ENCODE assay signal across 10 cellular contexts in genomic region chr6:140571139-140571538, GRCh38.
"Had no signal": no experiment of that assay in that cellular context is flagged by ENCODE, and none has a peak within 500 bp of the region (broad histone marks: within the 10 kb centered on the region; RNA-seq: fewer than 3 reads in every experiment).

No MANE protein-coding gene starts in this region.

- ATAC-seq: activated naive CD4-positive, alpha-beta T cell treated with anti-CD3 and anti-CD28 coated beads, Interleukin-2, amount 50 U/mL, for 72 hours; stimulated activated effector memory CD8-positive, alpha-beta T cell treated with anti-CD3 and anti-CD28 coated beads, Interleukin-12 subunit alpha, Interleukin-12 subunit beta, amount 100 ng/mL, for 72 hours had no signal

- H3K36me3 ChIP-seq: neural progenitor cell, tibial artery, vagina had no signal

- H3K4me1 ChIP-seq: neural progenitor cell had no signal

- H3K4me2 ChIP-seq: hepatocyte, neural progenitor cell had no signal

- H3K79me2 ChIP-seq: hepatocyte had no signal

- H3K9me3 Mint-ChIP-seq: activated naive CD4-positive, alpha-beta T cell treated with anti-CD3 and anti-CD28 coated beads, Interleukin-2, amount 50 U/mL, for 72 hours; mesothelial cell of epicardium; neural progenitor cell; stimulated activated effector memory CD8-positive, alpha-beta T cell treated with anti-CD3 and anti-CD28 coated beads, Interleukin-12 subunit alpha, Interleukin-12 subunit beta, amount 100 ng/mL, for 72 hours had no signal

- H3K4me1 Mint-ChIP-seq: stimulated activated effector memory CD8-positive, alpha-beta T cell treated with anti-CD3 and anti-CD28 coated beads, Interleukin-12 subunit alpha, Interleukin-12 subunit beta, amount 100 ng/mL, for 72 hours had no signal

- H3K27me3 ChIP-seq: hepatocyte, neural progenitor cell, tibial artery, vagina had no signal

- H2AFZ ChIP-seq: hepatocyte, neural progenitor cell had no signal

- H3K9me3 ChIP-seq: tibial artery, vagina had no signal

- DNase-seq: activated CD4-positive, alpha-beta T cell treated with anti-CD3 and anti-CD28 coated beads, Interleukin-2, amount 50 U/mL, for 1 hour; activated CD4-positive, CD25-positive, alpha-beta regulatory T cell; kidney glomerular epithelial cell; tibial artery had no signal

- H3K36me3 Mint-ChIP-seq: activated naive CD4-positive, alpha-beta T cell treated with anti-CD3 and anti-CD28 coated beads, Interleukin-2, amount 50 U/mL, for 72 hours; mesothelial cell of epicardium; neural progenitor cell; stimulated activated effector memory CD8-positive, alpha-beta T cell treated with anti-CD3 and anti-CD28 coated beads, Interleukin-12 subunit alpha, Interleukin-12 subunit beta, amount 100 ng/mL, for 72 hours had no signal

- H3K4me3 Mint-ChIP-seq: mesothelial cell of epicardium; neural progenitor cell; stimulated activated effector memory CD8-positive, alpha-beta T cell treated with anti-CD3 and anti-CD28 coated beads, Interleukin-12 subunit alpha, Interleukin-12 subunit beta, amount 100 ng/mL, for 72 hours had no signal

- H3K27ac ChIP-seq: hepatocyte, neural progenitor cell, tibial artery, vagina had no signal

- H3K4me3 ChIP-seq: hepatocyte, neural progenitor cell, tibial artery, vagina had no signal

- H3K27ac Mint-ChIP-seq: activated naive CD4-positive, alpha-beta T cell treated with anti-CD3 and anti-CD28 coated beads, Interleukin-2, amount 50 U/mL, for 72 hours; neural progenitor cell; stimulated activated effector memory CD8-positive, alpha-beta T cell treated with anti-CD3 and anti-CD28 coated beads, Interleukin-12 subunit alpha, Interleukin-12 subunit beta, amount 100 ng/mL, for 72 hours had no signal
